Comparison of ENCODE assay signal across 2 cellular contexts in genomic region chr13:105336706-105337582, GRCh38.
TF ChIP-seq lines count a peak whose summit lies in the region.

No MANE protein-coding gene starts in this region.

TF ChIP-seq in Ishikawa, 13 proteins besides CTCF, POLR2A, EP300 and RAD21:
- no peak for TF ChIP-seq ZBTB7A (IDR thresholded peaks at IDR 0.05; ENCODE audit: low read depth)
- peak; percentile 69; the same call in 1 of the 2 replicates for TF ChIP-seq CEBPB (IDR thresholded peaks at IDR 0.05)

TF ChIP-seq in H1, 55 proteins besides CTCF, POLR2A, EP300 and RAD21:
- TF ChIP-seq BRCA1 (IDR thresholded peaks at IDR 0.05; ENCODE audit: low read depth, low read length) (no peak), SRF (IDR thresholded peaks at IDR 0.05; ENCODE audit: low read depth, low read length) (no peak), POU5F1 (IDR thresholded peaks at IDR 0.05; ENCODE audit: low read depth, low read length) (no peak), SAP30 (IDR thresholded peaks at IDR 0.05; ENCODE audit: insufficient read depth, insufficient replicate concordance, low read length) (no peak), TEAD4 (IDR thresholded peaks at IDR 0.05; ENCODE audit: low read depth, low read length) (peak; percentile 47; the same call in 1 of the 2 replicates)
